10 cellular contexts compared by ENCODE assay signal in the genomic region with DNA sequence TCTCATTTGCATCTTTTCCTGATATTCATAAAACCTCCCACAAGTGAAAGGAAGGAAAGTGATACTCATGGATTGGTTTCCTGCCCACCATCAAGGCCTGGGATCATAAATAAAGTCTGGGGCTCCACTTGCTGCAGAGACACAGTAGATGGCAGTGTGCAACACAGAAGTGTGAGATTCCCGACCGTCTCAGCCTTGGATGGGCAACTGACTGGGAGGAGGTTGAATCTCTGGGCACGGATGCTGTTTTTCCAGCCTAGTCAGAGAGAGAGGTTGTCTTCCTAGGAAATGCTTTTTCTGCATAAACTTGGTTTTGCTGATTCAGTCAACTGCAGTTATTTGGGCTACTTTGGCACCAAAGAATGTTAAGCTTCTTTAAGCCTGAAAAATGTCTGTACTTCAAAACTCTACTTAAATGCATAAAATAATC. TPM values are rescaled to one million over a fixed set of nuclear protein-coding genes. Genes with fewer than 3 reads are reported as not detected.
DNase-seq lines count a peak whose midpoint lies in the region; ATAC-seq and TF ChIP-seq lines count a peak whose summit lies in the region.
"Had no signal": no experiment of that assay in that cellular context is flagged by ENCODE, and none has a peak within 500 bp of the region (broad histone marks: within the 10 kb centered on the region; RNA-seq: fewer than 3 reads in every experiment).

No MANE protein-coding gene starts in this region.

- no peaks in the 10 kb centered on the region for H3K9me3 ChIP-seq in H9 (ENCODE audit: control insufficient read depth, low read depth, low read length)

- no peak overlapping the region for H2AFZ ChIP-seq in H9 (ENCODE audit: low read length)

- DNase-seq in H9 = peak; percentile 71
- DNase-seq in NCI-H524 treated with DMSO at 0.1 percent for 48 hours (lab: John Stamatoyannopoulos, UW) = peak; percentile 5
- DNase-seq in cardiac fibroblast (ENCODE audit: low read depth in 2 of 2) = peak; percentile 84 to 87
- no peak for DNase-seq in left lobe of liver (ENCODE audit: low spot score)
- DNase-seq in activated gamma-delta T cell treated with Interleukin-2 at 50 U/mL for 16 hours = no peak

- no peak overlapping the region for H3K4me3 Mint-ChIP-seq in H9
- H3K4me3 Mint-ChIP-seq: central memory CD8-positive, alpha-beta T cell had no signal

- no peak overlapping the region for H4K5ac ChIP-seq in H9 (ENCODE audit: insufficient read length, low read depth, low read length)

- H3K4me3 ChIP-seq in cardiac fibroblast (replicated peaks in 1 of 2; ENCODE audit: low read depth in 2 of 2, low read length in 2 of 2) = no peak overlapping the region

- H3K79me2 ChIP-seq in H9 (ENCODE audit: insufficient read depth, low read length) = no peaks in the 10 kb centered on the region

- no peaks in the 10 kb centered on the region for H3K4me1 ChIP-seq in H9 (ENCODE audit: insufficient read depth, low read length)

- H3K79me1 ChIP-seq in H9 (ENCODE audit: insufficient read depth, low read depth, low read length, poor library complexity, severe bottlenecking) = no peaks in the 10 kb centered on the region

- no peak overlapping the region for H3K14ac ChIP-seq in H9 (ENCODE audit: insufficient read depth, low read length)

- no peak overlapping the region for H3K4ac ChIP-seq in H9 (ENCODE audit: low read depth, low read length)

- ATAC-seq in left lobe of liver = peak; percentile 93
- ATAC-seq in HG03097 (IDR thresholded peaks at IDR 0.05; ENCODE audit: low FRiP score, unreplicated experiment) = no peak
- no peak for ATAC-seq in GM21717 (IDR thresholded peaks at IDR 0.05; ENCODE audit: unreplicated experiment)

- no peaks in the 10 kb centered on the region for H3K23me2 ChIP-seq in H9 (ENCODE audit: insufficient read length, low read depth, low read length, poor library complexity, severe bottlenecking)

- H3K36me3 Mint-ChIP-seq in H9 (ENCODE audit: insufficient read depth in 1 of 3, low read depth in 3 of 3) = no peaks in the 10 kb centered on the region

- H2AK5ac ChIP-seq in H9 (ENCODE audit: insufficient read length, low read length) = no peak overlapping the region

- H2BK15ac ChIP-seq in H9 (ENCODE audit: low read depth, low read length) = no peak overlapping the region

- H3K27me3 ChIP-seq in H9 (ENCODE audit: insufficient read depth, low read length) = no peaks in the 10 kb centered on the region

- H2BK20ac ChIP-seq in H9 (ENCODE audit: low read depth, low read length, poor library complexity, severe bottlenecking) = no peak overlapping the region

- H3T11ph ChIP-seq in H9 (ENCODE audit: low read length) = no peak overlapping the region

- no peak overlapping the region for H3K27ac ChIP-seq in 22Rv1
- no peak overlapping the region for H3K27ac ChIP-seq in H9 (ENCODE audit: insufficient read length, low read depth, low read length)

- H2BK120ac ChIP-seq in H9 (ENCODE audit: low read depth, low read length, poor library complexity, severe bottlenecking) = no peak overlapping the region

- H4K91ac ChIP-seq in H9 (ENCODE audit: insufficient read length, low read depth, low read length) = no peak overlapping the region

- no peak overlapping the region for H2BK5ac ChIP-seq in H9 (ENCODE audit: insufficient read length, low read length)

- H3K9ac ChIP-seq in H9 (ENCODE audit: extremely low read depth, insufficient read length, low read length) = no peak overlapping the region

- H3K4me2 ChIP-seq in H9 (ENCODE audit: insufficient read depth, insufficient read length, low read length) = no peak overlapping the region

- H2BK12ac ChIP-seq in H9 (ENCODE audit: insufficient read length, low read depth, low read length) = no peak overlapping the region

- no peak overlapping the region for H3K56ac ChIP-seq in H9 (ENCODE audit: insufficient read length, low read depth, low read length)

- H3K18ac ChIP-seq in H9 (ENCODE audit: insufficient read length, low read depth, low read length) = no peak overlapping the region

- H3K23ac ChIP-seq in H9 (ENCODE audit: insufficient read length, low read depth, low read length) = no peak overlapping the region

- peaks cover 2% of the 10 kb centered on the region in 2 experiments; a peak in 3 of 4 replicates for H3K4me1 Mint-ChIP-seq in H9
- H3K4me1 Mint-ChIP-seq: central memory CD8-positive, alpha-beta T cell had no signal

- no CpG with 5 or more reads among the region's 3 CpGs for WGBS in H9 (ENCODE audit: extremely low coverage, insufficient read length, low lambda C conversion rate)

- no peaks in the 10 kb centered on the region for H4K20me1 ChIP-seq in H9 (ENCODE audit: control insufficient read depth, insufficient read depth, insufficient read length)

- TF ChIP-seq CTCF in 22Rv1 (IDR thresholded peaks at IDR 0.05) (peak; percentile 74), H9 (conservative IDR thresholded peaks at IDR 0.05) (peak; percentile 78), cardiac fibroblast (IDR thresholded peaks at IDR 0.05; ENCODE audit: low read depth, low read length) (peak; percentile 82)

- H4K8ac ChIP-seq in H9 (replicated peaks; ENCODE audit: insufficient read length, low read depth, low read length) = no peak overlapping the region

- peaks cover 0 to 2% of the 10 kb centered on the region in 2 experiments; a peak in 1 of 5 replicates for H3K9me3 Mint-ChIP-seq in H9
- H3K9me3 Mint-ChIP-seq: central memory CD8-positive, alpha-beta T cell had no signal

- H3K27ac Mint-ChIP-seq in H9 = no peak overlapping the region

- H3K27me3 Mint-ChIP-seq in H9 (ENCODE audit: low read depth) = no peaks in the 10 kb centered on the region

RNA-seq across cellular contexts. Expression of a gene that starts 9.9 kb away (rescaled TPM):
- total RNA-seq in H9 (2021) = not detected in 2 replicates
- not detected for total RNA-seq in left lobe of liver
- total RNA-seq: subcutaneous adipose tissue had no signal

Comparison
In these comparisons a context has a peak if more than half of its experiments do, and no peak if none do; other contexts are left out.
1. DNase-seq: peak in H9 (single experiment), NCI-H524 treated with DMSO at 0.1 percent for 48 hours (single experiment) and cardiac fibroblast (2 of 2); none in left lobe of liver (single experiment) and activated gamma-delta T cell treated with Interleukin-2 at 50 U/mL for 16 hours (single experiment).
2. Peak in every context shown above with its lines, with median percentiles within 50 percentile points of each other: CTCF ChIP-seq.